In the genomic region with DNA sequence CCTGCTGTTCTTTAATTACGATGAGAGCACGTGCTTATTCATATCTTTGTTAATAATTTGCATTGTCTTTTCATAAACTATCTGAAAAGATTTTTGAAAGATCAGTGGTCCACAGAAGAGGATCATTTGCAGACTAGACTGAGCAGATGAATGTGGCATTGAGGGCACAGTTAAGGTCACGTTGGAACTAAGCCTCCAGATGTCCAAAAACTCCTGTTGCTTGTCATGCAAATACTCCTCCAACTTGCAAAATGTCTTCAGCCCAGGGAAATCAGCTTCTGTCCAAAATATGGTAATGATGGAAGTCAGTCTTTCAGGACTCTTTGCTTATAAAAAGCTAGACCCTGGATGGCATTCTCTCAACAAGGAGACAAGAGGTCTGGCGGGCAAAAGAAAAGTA, we compare ENCODE assay signal across 24 cellular contexts.
DNase-seq lines count a peak whose midpoint lies in the region; ATAC-seq and TF ChIP-seq lines count a peak whose summit lies in the region.
"Had no signal": no experiment of that assay in that cellular context is flagged by ENCODE, and none has a peak within 500 bp of the region (broad histone marks: within the 10 kb centered on the region; RNA-seq: fewer than 3 reads in every experiment).

No MANE protein-coding gene starts in this region.

- H3K4me1 ChIP-seq in right atrium auricular region (peaks cover 0 to 7% of the 10 kb centered on the region in 2 donors), heart right ventricle (peaks cover 0 to 33% (median 0%) of the 10 kb centered on the region in 9 donors), lung (ENCODE audit: control insufficient read depth in 2 of 2, insufficient read depth in 2 of 2, low read length in 2 of 2) (no peaks in the 10 kb centered on the region), vagina (peaks cover 19% of the 10 kb centered on the region)
- H3K4me1 ChIP-seq: colonic mucosa, parathyroid adenoma, right lobe of liver had no signal

- H3K4me1 Mint-ChIP-seq in stimulated activated naive CD8-positive, alpha-beta T cell treated with anti-CD3 and anti-CD28 coated beads, Interleukin-15, amount 100 ng/mL, for 72 hours: no peaks in the 10 kb centered on the region
- H3K4me1 Mint-ChIP-seq: activated naive CD8-positive, alpha-beta T cell treated with anti-CD3 and anti-CD28 coated beads, Interleukin-2, amount 50 U/mL, for 24 hours had no signal

- H3K27me3 Mint-ChIP-seq in stimulated activated naive CD8-positive, alpha-beta T cell treated with anti-CD3 and anti-CD28 coated beads, Interleukin-15, amount 100 ng/mL, for 72 hours: no peaks in the 10 kb centered on the region
- H3K27me3 Mint-ChIP-seq: activated naive CD8-positive, alpha-beta T cell treated with anti-CD3 and anti-CD28 coated beads, Interleukin-2, amount 50 U/mL, for 24 hours had no signal

- H3K27ac Mint-ChIP-seq in stimulated activated naive CD8-positive, alpha-beta T cell treated with anti-CD3 and anti-CD28 coated beads, Interleukin-15, amount 100 ng/mL, for 72 hours: no peak overlapping the region
- H3K27ac Mint-ChIP-seq: activated naive CD8-positive, alpha-beta T cell treated with anti-CD3 and anti-CD28 coated beads, Interleukin-2, amount 50 U/mL, for 24 hours; T-helper 1 cell treated with Interleukin-12 subunit alpha and Interleukin-12 subunit beta and Interleukin-4 antibody, amounts not matched to agents 30 μg/mL and 1 μg/mL, for 36 hours had no signal

- H3K9me3 Mint-ChIP-seq in stimulated activated naive CD8-positive, alpha-beta T cell treated with anti-CD3 and anti-CD28 coated beads, Interleukin-15, amount 100 ng/mL, for 72 hours: peaks cover 4 to 14% of the 10 kb centered on the region in 2 donors

- no peak for TF ChIP-seq POLR2A in vagina (IDR thresholded peaks at IDR 0.05)

- H3K9me3 ChIP-seq in right atrium auricular region (peaks cover 0 to 4% of the 10 kb centered on the region in 2 donors), heart right ventricle (peaks cover 0 to 6% (median 2%) of the 10 kb centered on the region in 11 donors), lung (ENCODE audit: control insufficient read depth in 2 of 2, insufficient read depth in 1 of 2, low read length in 1 of 2) (no peaks in the 10 kb centered on the region), vagina (peaks cover 6% of the 10 kb centered on the region)
- H3K9me3 ChIP-seq: colonic mucosa, right lobe of liver had no signal

- DNase-seq in right atrium auricular region (ENCODE audit: low spot score) (no peak), heart right ventricle (no peak), coronary artery (ENCODE audit: low spot score) (no peak), lung (ENCODE audit: low spot score) (no peak), vagina (ENCODE audit: extremely low spot score in 2 of 2) (no peak), C1 segment of cervical spinal cord (lab: John Stamatoyannopoulos, UW) (no peak)
- DNase-seq in stimulated activated naive CD8-positive, alpha-beta T cell treated with anti-CD3 and anti-CD28 coated beads, Interleukin-15, amount 100 ng/mL, for 72 hours: no peak
- DNase-seq: activated CD8-positive, alpha-beta memory T cell treated with anti-CD3 and anti-CD28 coated beads for 24 hours; activated gamma-delta T cell; activated naive CD8-positive, alpha-beta T cell treated with anti-CD3 and anti-CD28 coated beads, Interleukin-2, amount 50 U/mL, for 24 hours; activated T-cell treated with anti-CD3 and anti-CD28 coated beads, Interleukin-2, amount 50 U/mL, for 1 hour; colonic mucosa; DMS53; head of caudate nucleus; left colon; NCI-H1048; NCI-H187; NCI-H526 treated with DMSO at 0.1 percent for 48 hours; right lobe of liver; RPMI8226 had no signal

- H3K36me3 ChIP-seq in right atrium auricular region (no peaks in the 10 kb centered on the region), heart right ventricle (no peaks in the 10 kb centered on the region), lung (ENCODE audit: control insufficient read depth in 2 of 2, insufficient read depth in 2 of 2, low read length in 2 of 2) (no peaks in the 10 kb centered on the region), vagina (no peaks in the 10 kb centered on the region)
- H3K36me3 ChIP-seq: colonic mucosa, right lobe of liver had no signal

- 87 to 91% methylated on average over 4 of the region's 4 CpGs for WGBS in heart right ventricle, 2 donors
- WGBS in lung, 2 donors: 85 to 93% methylated on average over 4 of the region's 4 CpGs

- H3K4me3 ChIP-seq in right atrium auricular region (no peak overlapping the region), heart right ventricle (no peak overlapping the region), coronary artery (peak overlapping the region; percentile 38), lung (no peak overlapping the region), vagina (no peak overlapping the region)
- H3K4me3 ChIP-seq: colonic mucosa, right lobe of liver had no signal

- TF ChIP-seq CTCF in right atrium auricular region (IDR thresholded peaks at IDR 0.05) (no peak), heart right ventricle (IDR thresholded peaks at IDR 0.05) (no peak), coronary artery (IDR thresholded peaks at IDR 0.05) (no peak), lung (IDR thresholded peaks at IDR 0.05; ENCODE audit: control extremely low read depth, extremely low read depth) (no peak), vagina (IDR thresholded peaks at IDR 0.05) (no peak)

- peak overlapping the region; percentile 26 to 67 for H3K27ac ChIP-seq in right atrium auricular region
- H3K27ac ChIP-seq in heart right ventricle: peak overlapping the region in 2 of 10 donors; percentile 44 to 79
- H3K27ac ChIP-seq in coronary artery: peak overlapping the region; percentile 82 to 87
- H3K27ac ChIP-seq in lung (ENCODE audit: low read depth in 1 of 2, low read length in 1 of 2): peak overlapping the region; percentile 33 to 67
- H3K27ac ChIP-seq in vagina: peak overlapping the region; percentile 70
- H3K27ac ChIP-seq: colonic mucosa, KMS-11, parathyroid adenoma, right lobe of liver had no signal

- intact Hi-C loops in heart right ventricle (cut with DNase I) (no loop called here), vagina (cut with DNase I) (no loop called here)

- ATAC-seq in heart right ventricle (no peak), lung (ENCODE audit: insufficient read depth, low FRiP score) (no peak), GM18858 (IDR thresholded peaks at IDR 0.05; ENCODE audit: unreplicated experiment) (no peak)
- ATAC-seq in stimulated activated naive CD8-positive, alpha-beta T cell treated with anti-CD3 and anti-CD28 coated beads, Interleukin-15, amount 100 ng/mL, for 72 hours: no peak
- ATAC-seq: activated naive CD8-positive, alpha-beta T cell treated with anti-CD3 and anti-CD28 coated beads, Interleukin-2, amount 50 U/mL, for 24 hours; left colon had no signal

- H3K27me3 ChIP-seq in right atrium auricular region (no peaks in the 10 kb centered on the region), heart right ventricle (no peaks in the 10 kb centered on the region), lung (ENCODE audit: control insufficient read depth, insufficient read depth) (no peaks in the 10 kb centered on the region), vagina (no peaks in the 10 kb centered on the region)
- H3K27me3 ChIP-seq: colonic mucosa, right lobe of liver had no signal

- H3K4me3 Mint-ChIP-seq in stimulated activated naive CD8-positive, alpha-beta T cell treated with anti-CD3 and anti-CD28 coated beads, Interleukin-15, amount 100 ng/mL, for 72 hours: no peak overlapping the region
- H3K4me3 Mint-ChIP-seq: activated naive CD8-positive, alpha-beta T cell treated with anti-CD3 and anti-CD28 coated beads, Interleukin-2, amount 50 U/mL, for 24 hours; T-helper 1 cell treated with Interleukin-12 subunit alpha and Interleukin-12 subunit beta and Interleukin-4 antibody, amounts not matched to agents 30 μg/mL and 1 μg/mL, for 36 hours had no signal
